10 cellular contexts compared by ENCODE assay signal in the genomic region with DNA sequence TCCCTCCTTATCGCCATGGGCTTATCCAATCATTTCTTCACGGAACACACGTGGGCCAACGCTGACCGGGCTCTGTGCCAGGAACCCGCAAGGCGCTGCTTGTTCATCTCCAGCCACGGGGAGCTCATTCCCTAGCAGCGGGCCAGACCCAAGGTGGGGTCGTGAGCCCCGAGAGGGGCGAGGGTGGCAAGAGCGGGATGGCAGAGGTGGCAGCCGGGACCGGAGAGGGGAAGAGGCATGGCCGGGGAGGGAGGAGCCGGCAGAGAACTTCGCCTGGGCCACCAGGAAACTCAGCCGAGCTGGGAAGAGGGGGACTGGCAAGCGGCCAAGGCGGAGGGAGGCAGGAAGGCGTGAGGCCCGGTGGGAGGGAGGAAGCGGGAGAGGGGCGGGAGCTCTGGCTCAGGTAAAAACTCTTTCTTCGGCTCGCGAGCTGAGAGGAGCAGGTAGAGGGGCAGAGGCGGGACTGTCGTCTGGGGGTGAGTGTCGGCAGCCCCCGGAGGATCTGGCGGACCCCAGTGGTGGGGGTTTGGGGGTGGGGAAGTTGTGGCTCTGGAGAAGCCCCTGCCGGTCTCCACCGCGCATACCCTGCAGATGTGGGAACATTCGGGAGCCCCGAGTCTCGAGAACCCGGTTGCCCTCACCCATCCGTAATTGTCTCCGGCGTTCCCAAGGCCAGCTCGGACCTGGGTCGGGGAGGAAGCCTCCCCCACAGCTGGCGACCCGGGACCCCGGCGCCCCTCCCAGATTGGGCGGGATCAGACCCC. TPM values are rescaled to one million over a fixed set of nuclear protein-coding genes. Genes with fewer than 3 reads are reported as not detected.
A peak's percentile ranks its signal among the peaks of the same experiment; 100 is the strongest.
DNase-seq lines count a peak whose midpoint lies in the region; ATAC-seq and TF ChIP-seq lines count a peak whose summit lies in the region.
"Had no signal": no experiment of that assay in that cellular context is flagged by ENCODE, and none has a peak within 500 bp of the region (broad histone marks: within the 10 kb centered on the region; RNA-seq: fewer than 3 reads in every experiment).

A gene with protein sequence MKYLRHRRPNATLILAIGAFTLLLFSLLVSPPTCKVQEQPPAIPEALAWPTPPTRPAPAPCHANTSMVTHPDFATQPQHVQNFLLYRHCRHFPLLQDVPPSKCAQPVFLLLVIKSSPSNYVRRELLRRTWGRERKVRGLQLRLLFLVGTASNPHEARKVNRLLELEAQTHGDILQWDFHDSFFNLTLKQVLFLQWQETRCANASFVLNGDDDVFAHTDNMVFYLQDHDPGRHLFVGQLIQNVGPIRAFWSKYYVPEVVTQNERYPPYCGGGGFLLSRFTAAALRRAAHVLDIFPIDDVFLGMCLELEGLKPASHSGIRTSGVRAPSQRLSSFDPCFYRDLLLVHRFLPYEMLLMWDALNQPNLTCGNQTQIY (plus strand): TSS at position 408 of the 764 bp plus-strand sequence. CDS start 12,670 bp downstream, outside the sequence.

- ATAC-seq in natural killer cell: no peak
- no peak for ATAC-seq in natural killer cell treated with Interleukin-12 subunit alpha and Interleukin-12 subunit beta and Interleukin-15 and Interleukin-18, amount 100 ng/mL, for 72 hours
- no peak for ATAC-seq in thoracic aorta (ENCODE audit: insufficient number of reproducible peaks, low FRiP score, low read depth)
- no peak for ATAC-seq in HG02981 (IDR thresholded peaks at IDR 0.05; ENCODE audit: unreplicated experiment)
- no peak for ATAC-seq in HG02970 (IDR thresholded peaks at IDR 0.05; ENCODE audit: low FRiP score, unreplicated experiment)
- no peak for ATAC-seq in GM18873 (IDR thresholded peaks at IDR 0.05; ENCODE audit: low FRiP score, unreplicated experiment)

- no peaks in the 10 kb centered on the region for H3K9me3 Mint-ChIP-seq in natural killer cell
- no peaks in the 10 kb centered on the region for H3K9me3 Mint-ChIP-seq in natural killer cell treated with Interleukin-12 subunit alpha and Interleukin-12 subunit beta and Interleukin-15 and Interleukin-18, amount 100 ng/mL, for 72 hours

- no peaks in the 10 kb centered on the region for H3K9me3 ChIP-seq in left ventricle myocardium inferior (replicated peaks)
- no peaks in the 10 kb centered on the region for H3K9me3 ChIP-seq in thoracic aorta
- H3K9me3 ChIP-seq: neutrophil had no signal

- no peak within 1 kb of the TSS for H3K27ac Mint-ChIP-seq in natural killer cell
- peak within 1 kb of the TSS in 1 of 2 donors; percentile 17 for H3K27ac Mint-ChIP-seq in natural killer cell treated with Interleukin-12 subunit alpha and Interleukin-12 subunit beta and Interleukin-15 and Interleukin-18, amount 100 ng/mL, for 72 hours

- TF ChIP-seq CTCF in natural killer cell (IDR thresholded peaks at IDR 0.05) (no peak), left ventricle myocardium inferior (IDR thresholded peaks at IDR 0.05; ENCODE audit: borderline replicate concordance) (no peak), thoracic aorta (IDR thresholded peaks at IDR 0.05) (no peak)

- peak within 1 kb of the TSS; percentile 31 for H3K4me3 Mint-ChIP-seq in natural killer cell
- no peak within 1 kb of the TSS for H3K4me3 Mint-ChIP-seq in natural killer cell treated with Interleukin-12 subunit alpha and Interleukin-12 subunit beta and Interleukin-15 and Interleukin-18, amount 100 ng/mL, for 72 hours

- H3K4me1 Mint-ChIP-seq in natural killer cell: peaks cover 5 to 11% of the 10 kb centered on the region in 2 donors
- peaks cover 5 to 8% of the 10 kb centered on the region in 2 donors for H3K4me1 Mint-ChIP-seq in natural killer cell treated with Interleukin-12 subunit alpha and Interleukin-12 subunit beta and Interleukin-15 and Interleukin-18, amount 100 ng/mL, for 72 hours (ENCODE audit: low read depth in 2 of 2)

- H3K4me1 ChIP-seq in left ventricle myocardium inferior (no peaks in the 10 kb centered on the region), thoracic aorta (ENCODE audit: control insufficient read depth in 1 of 2, low read depth in 2 of 2) (peaks cover 0 to 3% of the 10 kb centered on the region in 2 donors)

- H3K36me3 ChIP-seq in left ventricle myocardium inferior: no peaks in the 10 kb centered on the region
- H3K36me3 ChIP-seq in thoracic aorta: no peaks in the 10 kb centered on the region
- H3K36me3 ChIP-seq: neutrophil had no signal

- H3K27me3 Mint-ChIP-seq in natural killer cell (ENCODE audit: low read depth in 2 of 2): peaks cover 13 to 23% of the 10 kb centered on the region in 2 donors
- peaks cover 0 to 8% of the 10 kb centered on the region in 2 donors for H3K27me3 Mint-ChIP-seq in natural killer cell treated with Interleukin-12 subunit alpha and Interleukin-12 subunit beta and Interleukin-15 and Interleukin-18, amount 100 ng/mL, for 72 hours

- H3K4me3 ChIP-seq in left ventricle myocardium inferior: no peak within 1 kb of the TSS
- peak within 1 kb of the TSS; percentile 56 for H3K4me3 ChIP-seq in thoracic aorta

- no peak for DNase-seq in natural killer cell
- DNase-seq in natural killer cell treated with Interleukin-12 subunit alpha and Interleukin-12 subunit beta and Interleukin-15 and Interleukin-18, amount 100 ng/mL, for 72 hours (ENCODE audit: low spot score): no peak
- peak; percentile 30 for DNase-seq in T follicular helper cell (ENCODE audit: low read depth)
- peak; percentile 38 for DNase-seq in left ventricle myocardium inferior
- no peak for DNase-seq in thoracic aorta (ENCODE audit: low spot score)

- H3K27ac ChIP-seq in left ventricle myocardium inferior (replicated peaks) (no peak within 1 kb of the TSS), thoracic aorta (no peak within 1 kb of the TSS)
- H3K27ac ChIP-seq: neutrophil had no signal

- intact Hi-C loops in natural killer cell (cut with micrococcal nuclease) (no loop called here), left ventricle myocardium inferior (cut with micrococcal nuclease) (no loop called here)

- no peaks in the 10 kb centered on the region for H3K36me3 Mint-ChIP-seq in natural killer cell
- no peaks in the 10 kb centered on the region for H3K36me3 Mint-ChIP-seq in natural killer cell treated with Interleukin-12 subunit alpha and Interleukin-12 subunit beta and Interleukin-15 and Interleukin-18, amount 100 ng/mL, for 72 hours

- H3K27me3 ChIP-seq in left ventricle myocardium inferior (ENCODE audit: low read depth) (peaks cover 100% of the 10 kb centered on the region), thoracic aorta (replicated peaks; ENCODE audit: insufficient read depth) (peaks cover 5% of the 10 kb centered on the region)

RNA-seq across cellular contexts. Expression of the gene that starts here (rescaled TPM):
- total RNA-seq in natural killer cell (not detected), left ventricle myocardium inferior (not detected), thoracic aorta (1 to 10 TPM in 1 of 2 donors, not detected in 1; 2.3 TPM)
- total RNA-seq in natural killer cell treated with Interleukin-12 subunit alpha and Interleukin-12 subunit beta and Interleukin-15 and Interleukin-18, amount 100 ng/mL, for 72 hours: not detected
- total RNA-seq: activated CD8-positive, alpha-beta memory T cell treated with anti-CD3 and anti-CD28 coated beads for 36 hours had no signal

Comparison
In these comparisons a context has a peak if more than half of its experiments do, and no peak if none do; other contexts are left out.
1. Peak in DNase-seq in left ventricle myocardium inferior; RNA of the gene not detected or under 1 TPM.